Comparison of ENCODE assay signal across 1 cellular context in the genomic region with DNA sequence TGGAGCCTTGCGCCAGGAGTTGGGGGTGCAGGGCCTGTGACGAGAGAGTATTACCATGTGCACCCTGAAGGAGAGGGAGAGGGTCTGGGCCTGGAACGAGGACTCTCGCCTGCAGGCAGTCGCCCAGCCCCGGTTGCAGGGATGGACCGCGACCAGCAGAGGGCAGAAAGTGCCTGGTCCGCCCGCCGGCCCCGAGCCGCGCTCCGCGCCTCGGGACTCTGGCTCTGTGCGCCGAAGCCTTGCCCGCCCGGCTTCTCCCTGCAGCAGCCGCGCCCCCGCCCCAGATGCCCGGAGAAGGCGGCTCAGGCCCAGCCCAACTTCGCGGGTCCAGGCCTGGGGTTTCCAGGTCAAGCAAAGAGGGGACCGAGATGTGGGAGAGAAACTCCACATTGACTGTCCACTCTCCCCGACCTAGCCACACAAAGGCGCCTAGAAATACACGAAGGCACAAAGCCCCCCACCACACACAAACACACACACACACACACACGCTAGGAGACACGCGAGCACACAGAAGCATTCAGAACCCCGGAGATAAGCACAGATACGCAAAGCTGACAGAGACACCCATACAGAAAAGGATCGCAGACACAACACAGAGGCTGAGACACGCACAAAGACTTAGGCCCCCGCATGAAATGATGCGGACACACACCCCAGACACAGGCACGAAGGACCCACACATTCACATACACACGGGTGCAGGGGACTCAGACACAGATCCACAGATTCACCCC.
A peak's percentile ranks its signal among the peaks of the same experiment; 100 is the strongest.
TF ChIP-seq lines count a peak whose summit lies in the region.

No MANE protein-coding gene starts in this region.

TF ChIP-seq in HepG2, 621 proteins besides CTCF, POLR2A, EP300 and RAD21 (continued from another document):
- TF ChIP-seq, protein P1, sequence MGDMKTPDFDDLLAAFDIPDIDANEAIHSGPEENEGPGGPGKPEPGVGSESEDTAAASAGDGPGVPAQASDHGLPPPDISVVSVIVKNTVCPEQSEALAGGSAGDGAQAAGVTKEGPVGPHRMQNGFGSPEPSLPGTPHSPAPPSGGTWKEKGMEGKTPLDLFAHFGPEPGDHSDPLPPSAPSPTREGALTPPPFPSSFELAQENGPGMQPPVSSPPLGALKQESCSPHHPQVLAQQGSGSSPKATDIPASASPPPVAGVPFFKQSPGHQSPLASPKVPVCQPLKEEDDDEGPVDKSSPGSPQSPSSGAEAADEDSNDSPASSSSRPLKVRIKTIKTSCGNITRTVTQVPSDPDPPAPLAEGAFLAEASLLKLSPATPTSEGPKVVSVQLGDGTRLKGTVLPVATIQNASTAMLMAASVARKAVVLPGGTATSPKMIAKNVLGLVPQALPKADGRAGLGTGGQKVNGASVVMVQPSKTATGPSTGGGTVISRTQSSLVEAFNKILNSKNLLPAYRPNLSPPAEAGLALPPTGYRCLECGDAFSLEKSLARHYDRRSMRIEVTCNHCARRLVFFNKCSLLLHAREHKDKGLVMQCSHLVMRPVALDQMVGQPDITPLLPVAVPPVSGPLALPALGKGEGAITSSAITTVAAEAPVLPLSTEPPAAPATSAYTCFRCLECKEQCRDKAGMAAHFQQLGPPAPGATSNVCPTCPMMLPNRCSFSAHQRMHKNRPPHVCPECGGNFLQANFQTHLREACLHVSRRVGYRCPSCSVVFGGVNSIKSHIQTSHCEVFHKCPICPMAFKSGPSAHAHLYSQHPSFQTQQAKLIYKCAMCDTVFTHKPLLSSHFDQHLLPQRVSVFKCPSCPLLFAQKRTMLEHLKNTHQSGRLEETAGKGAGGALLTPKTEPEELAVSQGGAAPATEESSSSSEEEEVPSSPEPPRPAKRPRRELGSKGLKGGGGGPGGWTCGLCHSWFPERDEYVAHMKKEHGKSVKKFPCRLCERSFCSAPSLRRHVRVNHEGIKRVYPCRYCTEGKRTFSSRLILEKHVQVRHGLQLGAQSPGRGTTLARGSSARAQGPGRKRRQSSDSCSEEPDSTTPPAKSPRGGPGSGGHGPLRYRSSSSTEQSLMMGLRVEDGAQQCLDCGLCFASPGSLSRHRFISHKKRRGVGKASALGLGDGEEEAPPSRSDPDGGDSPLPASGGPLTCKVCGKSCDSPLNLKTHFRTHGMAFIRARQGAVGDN (CRISPR knock-in tag; IDR thresholded peaks at IDR 0.05): peak; percentile 37
- TF ChIP-seq, protein P2, sequence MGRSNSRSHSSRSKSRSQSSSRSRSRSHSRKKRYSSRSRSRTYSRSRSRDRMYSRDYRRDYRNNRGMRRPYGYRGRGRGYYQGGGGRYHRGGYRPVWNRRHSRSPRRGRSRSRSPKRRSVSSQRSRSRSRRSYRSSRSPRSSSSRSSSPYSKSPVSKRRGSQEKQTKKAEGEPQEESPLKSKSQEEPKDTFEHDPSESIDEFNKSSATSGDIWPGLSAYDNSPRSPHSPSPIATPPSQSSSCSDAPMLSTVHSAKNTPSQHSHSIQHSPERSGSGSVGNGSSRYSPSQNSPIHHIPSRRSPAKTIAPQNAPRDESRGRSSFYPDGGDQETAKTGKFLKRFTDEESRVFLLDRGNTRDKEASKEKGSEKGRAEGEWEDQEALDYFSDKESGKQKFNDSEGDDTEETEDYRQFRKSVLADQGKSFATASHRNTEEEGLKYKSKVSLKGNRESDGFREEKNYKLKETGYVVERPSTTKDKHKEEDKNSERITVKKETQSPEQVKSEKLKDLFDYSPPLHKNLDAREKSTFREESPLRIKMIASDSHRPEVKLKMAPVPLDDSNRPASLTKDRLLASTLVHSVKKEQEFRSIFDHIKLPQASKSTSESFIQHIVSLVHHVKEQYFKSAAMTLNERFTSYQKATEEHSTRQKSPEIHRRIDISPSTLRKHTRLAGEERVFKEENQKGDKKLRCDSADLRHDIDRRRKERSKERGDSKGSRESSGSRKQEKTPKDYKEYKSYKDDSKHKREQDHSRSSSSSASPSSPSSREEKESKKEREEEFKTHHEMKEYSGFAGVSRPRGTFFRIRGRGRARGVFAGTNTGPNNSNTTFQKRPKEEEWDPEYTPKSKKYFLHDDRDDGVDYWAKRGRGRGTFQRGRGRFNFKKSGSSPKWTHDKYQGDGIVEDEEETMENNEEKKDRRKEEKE (IDR thresholded peaks at IDR 0.05): no peak
- TF ChIP-seq KDM2A (CRISPR knock-in tag; IDR thresholded peaks at IDR 0.05; ENCODE audit: borderline replicate concordance, low read depth) (peak; percentile 87), HDAC2 (CRISPR knock-in tag; IDR thresholded peaks at IDR 0.05) (0 out of 2 replicates have a peak, but pooled peaks have one; percentile 13), PCBP1 (IDR thresholded peaks at IDR 0.05; ENCODE audit: borderline replicate concordance, low read depth, low read length) (0 out of 2 replicates have a peak, but pooled peaks have one; percentile 27)
